In genomic region chr14:96062506-96062905, GRCh38 we compare ENCODE assay signal across 19 cellular contexts.
"Had no signal": no experiment of that assay in that cellular context is flagged by ENCODE, and none has a peak within 500 bp of the region (broad histone marks: within the 10 kb centered on the region; RNA-seq: fewer than 3 reads in every experiment).

No MANE protein-coding gene starts in this region.

- H3K9me3 ChIP-seq: neutrophil, pancreas, right lobe of liver, testis, tibial artery had no signal

- H3K4me3 ChIP-seq: pancreas, right lobe of liver, smooth muscle cell, testis, tibial artery had no signal

- H3K27ac ChIP-seq: neutrophil, pancreas, right lobe of liver, testis, tibial artery had no signal

- H3K27ac Mint-ChIP-seq: effector memory CD8-positive, alpha-beta T cell; immature natural killer cell; natural killer cell; progenitor cell of endocrine pancreas; stimulated activated effector memory CD8-positive, alpha-beta T cell treated with anti-CD3 and anti-CD28 coated beads, Interleukin-12 subunit alpha, Interleukin-12 subunit beta, amount 100 ng/mL, for 72 hours; type B pancreatic cell had no signal

- DNase-seq: cerebellar nuclear complex; cortex of kidney; effector memory CD8-positive, alpha-beta T cell; hypothalamus; immature natural killer cell; natural killer cell; stimulated activated CD4-positive, alpha-beta T cell treated with anti-CD3 and anti-CD28 coated beads, Interleukin-2, amount 100 ng/mL, for 24 hours; stimulated activated CD4-positive, alpha-beta T cell treated with anti-CD3 and anti-CD28 coated beads, Interleukin-4, amount 100 ng/mL, for 24 hours; stimulated activated naive CD8-positive, alpha-beta T cell treated with anti-CD3 and anti-CD28 coated beads, Interleukin-15, Interleukin-2, amounts not matched to agents 100 U/mL and 50 U/mL, for 24 hours; testis had no signal

- H3K4me3 Mint-ChIP-seq: effector memory CD8-positive, alpha-beta T cell; immature natural killer cell; natural killer cell; stimulated activated effector memory CD8-positive, alpha-beta T cell treated with anti-CD3 and anti-CD28 coated beads, Interleukin-12 subunit alpha, Interleukin-12 subunit beta, amount 100 ng/mL, for 72 hours; type B pancreatic cell had no signal

- ATAC-seq: effector memory CD8-positive, alpha-beta T cell; left lobe of liver; natural killer cell; pancreas; right lobe of liver; stimulated activated effector memory CD8-positive, alpha-beta T cell treated with anti-CD3 and anti-CD28 coated beads, Interleukin-12 subunit alpha, Interleukin-12 subunit beta, amount 100 ng/mL, for 72 hours; stimulated activated naive CD8-positive, alpha-beta T cell treated with anti-CD3 and anti-CD28 coated beads, Interleukin-15, Interleukin-2, amounts not matched to agents 100 U/mL and 50 U/mL, for 24 hours had no signal

- H3K9me3 Mint-ChIP-seq: effector memory CD8-positive, alpha-beta T cell; immature natural killer cell; natural killer cell; stimulated activated effector memory CD8-positive, alpha-beta T cell treated with anti-CD3 and anti-CD28 coated beads, Interleukin-12 subunit alpha, Interleukin-12 subunit beta, amount 100 ng/mL, for 72 hours; type B pancreatic cell had no signal

- H3K36me3 ChIP-seq: neutrophil, pancreas, right lobe of liver, tibial artery had no signal

- H3K27me3 Mint-ChIP-seq: progenitor cell of endocrine pancreas, type B pancreatic cell had no signal

- H3K4me1 ChIP-seq: pancreas, right lobe of liver, testis had no signal

- H3K4me1 Mint-ChIP-seq: immature natural killer cell; natural killer cell; stimulated activated effector memory CD8-positive, alpha-beta T cell treated with anti-CD3 and anti-CD28 coated beads, Interleukin-12 subunit alpha, Interleukin-12 subunit beta, amount 100 ng/mL, for 72 hours had no signal

- H3K36me3 Mint-ChIP-seq: immature natural killer cell; natural killer cell; stimulated activated effector memory CD8-positive, alpha-beta T cell treated with anti-CD3 and anti-CD28 coated beads, Interleukin-12 subunit alpha, Interleukin-12 subunit beta, amount 100 ng/mL, for 72 hours had no signal

- H3K27me3 ChIP-seq: pancreas, right lobe of liver, testis, tibial artery had no signal
